ENCODE assay signal across 25 cellular contexts in the genomic region with DNA sequence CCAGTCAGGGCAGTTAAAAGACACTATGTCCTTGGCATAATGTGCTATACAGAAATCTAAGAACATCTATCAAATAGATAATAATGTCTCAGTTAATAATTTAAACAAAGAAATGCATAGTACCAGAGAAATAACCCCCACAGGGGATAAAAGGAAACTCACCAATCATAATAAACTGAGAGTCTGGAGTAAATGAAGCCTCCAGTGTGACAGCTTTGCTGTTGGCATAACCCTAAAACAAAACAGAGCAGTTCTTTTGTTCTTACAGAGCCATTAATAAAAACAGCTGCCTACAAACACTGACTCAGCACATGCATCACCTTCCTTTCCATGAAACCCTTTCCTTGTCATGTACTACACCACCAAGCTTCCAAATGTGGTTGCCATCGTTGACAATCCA. TPM values are rescaled to one million over a fixed set of nuclear protein-coding genes. Genes with fewer than 3 reads are reported as not detected.
DNase-seq lines count a peak whose midpoint lies in the region; ATAC-seq, FAIRE-seq and TF ChIP-seq lines count a peak whose summit lies in the region.
"Had no signal": no experiment of that assay in that cellular context is flagged by ENCODE, and none has a peak within 500 bp of the region (broad histone marks: within the 10 kb centered on the region; RNA-seq: fewer than 3 reads in every experiment).

No MANE protein-coding gene starts in this region.

- H3K4me1 Mint-ChIP-seq in CD4-positive, alpha-beta memory T cell = peaks cover 57 to 98% (median 83%) of the 10 kb centered on the region in 4 donors
- no peaks in the 10 kb centered on the region for H3K4me1 Mint-ChIP-seq in WTC11
- H3K4me1 Mint-ChIP-seq: H9 had no signal

- TF ChIP-seq EP300 in K562 (IDR thresholded peaks at IDR 0.05; ENCODE audit: low read length) = no peak

- in situ Hi-C loops in K562 (cut with MboI) = no loop called here

- no peak overlapping the region for H2AFZ ChIP-seq in K562 (ENCODE audit: low read depth, low read length)

- H3K9me1 ChIP-seq in K562 (ENCODE audit: control insufficient read depth, insufficient read depth, low read length) = no peaks in the 10 kb centered on the region

- FAIRE-seq in K562 (lab: Jason Lieb, UNC) = no peak
- FAIRE-seq: kidney had no signal

- peaks cover 80% of the 10 kb centered on the region for H3K36me3 ChIP-seq in CD4-positive, alpha-beta memory T cell (ENCODE audit: insufficient read depth, low read length)
- H3K36me3 ChIP-seq in K562 (ENCODE audit: control insufficient read depth, insufficient read depth, low read length) = peaks cover 99% of the 10 kb centered on the region
- H3K36me3 ChIP-seq in right atrium auricular region = peaks cover 98% of the 10 kb centered on the region

- peaks cover 0 to 2% (median 0%) of the 10 kb centered on the region in 8 donors for H3K9me3 Mint-ChIP-seq in CD4-positive, alpha-beta memory T cell
- no peaks in the 10 kb centered on the region for H3K9me3 Mint-ChIP-seq in WTC11
- H3K9me3 Mint-ChIP-seq: activated CD4-positive, alpha-beta T cell treated with anti-CD3 and anti-CD28 coated beads, Interleukin-2, amount 10 ng/mL, durations not matched to agents 7 days and 5 days; H9; T-helper 2 cell treated with Interferon-gamma antibody and Interleukin-4, amounts not matched to agents 5 μg/mL and 100 μg/mL, for 36 hours had no signal

- H3K4me1 ChIP-seq in CD4-positive, alpha-beta memory T cell (ENCODE audit: insufficient read depth, low read length) = peaks cover 97% of the 10 kb centered on the region
- H3K4me1 ChIP-seq in K562 (replicated peaks in 1 of 2; ENCODE audit: control insufficient read depth in 2 of 2, insufficient read depth in 2 of 2, low read length in 2 of 2) (peaks cover 0 to 19% of the 10 kb centered on the region in 2 experiments; a peak in 3 of 5 replicates), right atrium auricular region (no peaks in the 10 kb centered on the region)
- H3K4me1 ChIP-seq: thyroid gland had no signal

- H3K4me3 Mint-ChIP-seq in CD4-positive, alpha-beta memory T cell = no peak overlapping the region
- no peak overlapping the region for H3K4me3 Mint-ChIP-seq in WTC11
- H3K4me3 Mint-ChIP-seq: activated CD4-positive, alpha-beta T cell treated with anti-CD3 and anti-CD28 coated beads, Interleukin-2, amount 10 ng/mL, durations not matched to agents 7 days and 5 days; H9; T-helper 2 cell treated with Interferon-gamma antibody and Interleukin-4, amounts not matched to agents 5 μg/mL and 100 μg/mL, for 36 hours had no signal

- TF ChIP-seq POLR2A in K562 (conservative IDR thresholded peaks at IDR 0.05) = no peak

- no peak for TF ChIP-seq CTCF in K562 (IDR thresholded peaks at IDR 0.05 in 2 of 3, conservative IDR thresholded peaks at IDR 0.05 in 1 of 3; ENCODE audit: insufficient read depth in 2 of 3, low read depth in 1 of 3, low read length in 3 of 3)
- no peak for TF ChIP-seq CTCF in right atrium auricular region (IDR thresholded peaks at IDR 0.05)
- no peak for TF ChIP-seq CTCF in WTC11 (IDR thresholded peaks at IDR 0.05)

- DNase-seq in CD4-positive, alpha-beta memory T cell = no peak
- DNase-seq in LHCN-M2 (ENCODE audit: low read depth) (peak; percentile 72), K562 (ENCODE audit: extremely low read depth in 1 of 4, low spot score in 3 of 4) (no peak), lung microvascular endothelial cell (ENCODE audit: low read depth in 2 of 2) (peak; percentile 77 to 83), right atrium auricular region (ENCODE audit: low spot score) (no peak), WTC11 (ENCODE audit: low spot score) (no peak)
- DNase-seq: activated CD4-positive, alpha-beta T cell treated with anti-CD3 and anti-CD28 coated beads, Interleukin-2, amount 10 ng/mL, durations not matched to agents 7 days and 5 days; AML-193; DMS53; H9; kidney; midbrain; NCI-H187; occipital lobe; SIG-M5; stimulated activated CD4-positive, alpha-beta T cell treated with anti-CD3 and anti-CD28 coated beads, Interleukin-4, amount 100 ng/mL, for 4 hours; thyroid gland had no signal

- peak overlapping the region; percentile 49 to 97 (median 83) for H3K27ac Mint-ChIP-seq in CD4-positive, alpha-beta memory T cell
- H3K27ac Mint-ChIP-seq in WTC11 = no peak overlapping the region
- H3K27ac Mint-ChIP-seq: activated CD4-positive, alpha-beta T cell treated with anti-CD3 and anti-CD28 coated beads, Interleukin-2, amount 10 ng/mL, durations not matched to agents 7 days and 5 days; H9; T-helper 2 cell treated with Interferon-gamma antibody and Interleukin-4, amounts not matched to agents 5 μg/mL and 100 μg/mL, for 36 hours had no signal

- peaks cover 85 to 96% of the 10 kb centered on the region in 2 donors for H3K36me3 Mint-ChIP-seq in CD4-positive, alpha-beta memory T cell
- peaks cover 88% of the 10 kb centered on the region for H3K36me3 Mint-ChIP-seq in WTC11

- no peaks in the 10 kb centered on the region for H4K20me1 ChIP-seq in K562 (replicated peaks; ENCODE audit: control insufficient read depth, insufficient read depth, low read length)

- WGBS in K562 (ENCODE audit: insufficient coverage, low coverage, missing lambda C conversion rate) = 82% methylated on average over 1 of the region's 1 CpG

- H3K4me3 ChIP-seq in CD4-positive, alpha-beta memory T cell (ENCODE audit: low read length in 2 of 2) = no peak overlapping the region
- H3K4me3 ChIP-seq in K562 = no peak overlapping the region
- H3K4me3 ChIP-seq in right atrium auricular region = no peak overlapping the region
- H3K4me3 ChIP-seq: coronary artery, thyroid gland had no signal

- ATAC-seq in K562 (no peak), HG03565 (IDR thresholded peaks at IDR 0.05; ENCODE audit: unreplicated experiment) (no peak), WTC11 (no peak), GM21360 (IDR thresholded peaks at IDR 0.05; ENCODE audit: unreplicated experiment) (no peak)

- no peaks in the 10 kb centered on the region for H3K27me3 ChIP-seq in CD4-positive, alpha-beta memory T cell (ENCODE audit: insufficient read depth, low read length)
- H3K27me3 ChIP-seq in K562 (ENCODE audit: control insufficient read depth in 2 of 2, insufficient read depth in 2 of 2, low read length in 2 of 2) (no peaks in the 10 kb centered on the region), right atrium auricular region (no peaks in the 10 kb centered on the region)
- H3K27me3 ChIP-seq: thyroid gland had no signal

- TF ChIP-seq RAD21 in K562 (CRISPR knock-in tag; conservative IDR thresholded peaks at IDR 0.05 in 1 of 2, IDR thresholded peaks at IDR 0.05 in 1 of 2) = no peak

- no peak overlapping the region for H3K9ac ChIP-seq in K562 (ENCODE audit: insufficient read depth in 1 of 2, low read depth in 2 of 2, low read length in 2 of 2)

- peaks cover 25% of the 10 kb centered on the region; the same call in 2 of the 3 replicates for H3K79me2 ChIP-seq in K562 (ENCODE audit: control insufficient read depth, insufficient read depth, low read length)

- CTCF ChIA-PET in CD4-positive, alpha-beta memory T cell (lab: Charles Lee; ENCODE audit: partially characterized antibody) = interaction anchor here (0.9 to 3.6 kb wide), 8 partner anchors 12 to 80 kb away, joined by 3 to 13 read pairs (median 4); a partner anchor contains a TSS
- CTCF ChIA-PET in K562 (lab: Yijun Ruan, JAX; ENCODE audit: low intra/inter-chr PET ratio) (no interaction called here), WTC11 (lab: Charles Lee) (interaction anchor here (0.7 to 1.3 kb wide), 3 partner anchors 19 to 39 kb away, joined by 3 to 4 read pairs (median 3); a partner anchor contains a TSS)

- H3K27ac ChIP-seq in CD4-positive, alpha-beta memory T cell (ENCODE audit: low read depth, low read length) = peak overlapping the region; percentile 45
- no peak overlapping the region for H3K27ac ChIP-seq in K562 (ENCODE audit: extremely low read depth, low read depth, low read length)
- no peak overlapping the region for H3K27ac ChIP-seq in right atrium auricular region
- H3K27ac ChIP-seq: coronary artery, thyroid gland had no signal

- no peaks in the 10 kb centered on the region for H3K9me3 ChIP-seq in CD4-positive, alpha-beta memory T cell (ENCODE audit: control insufficient read depth in 1 of 2, low read length in 2 of 2)
- H3K9me3 ChIP-seq in K562 (replicated peaks; ENCODE audit: control insufficient read depth, insufficient read depth, low read depth, low read length) = no peaks in the 10 kb centered on the region
- no peaks in the 10 kb centered on the region for H3K9me3 ChIP-seq in right atrium auricular region
- H3K9me3 ChIP-seq: thyroid gland had no signal

- intact Hi-C loops in CD4-positive, alpha-beta memory T cell (cut with micrococcal nuclease) = no loop called here
- intact Hi-C loops in K562 (cut with micrococcal nuclease) = no loop called here

- H3K27me3 Mint-ChIP-seq in CD4-positive, alpha-beta memory T cell = no peaks in the 10 kb centered on the region
- H3K27me3 Mint-ChIP-seq in WTC11 (ENCODE audit: low read depth) = no peaks in the 10 kb centered on the region
- H3K27me3 Mint-ChIP-seq: activated CD4-positive, alpha-beta T cell treated with anti-CD3 and anti-CD28 coated beads, Interleukin-2, amount 10 ng/mL, durations not matched to agents 7 days and 5 days had no signal

- H3K4me2 ChIP-seq in K562 (ENCODE audit: insufficient read depth, low read length) = no peak overlapping the region

- POLR2A ChIA-PET in CD4-positive, alpha-beta memory T cell (lab: Charles Lee; ENCODE audit: partially characterized antibody) = interaction anchor here (2.9 to 38.1 kb wide), 4 partner anchors 10 to 22 kb away, joined by 15 to 1950 read pairs (median 23); a partner anchor contains a TSS
- POLR2A ChIA-PET in K562 (lab: Yijun Ruan, JAX) = interaction anchor here (0.7 to 1.1 kb wide), 3 partner anchors 10 to 19 kb away, joined by 3 to 4 read pairs (median 3); no protein-coding TSS in a partner anchor
- POLR2A ChIA-PET in WTC11 (lab: Charles Lee) = no interaction called here

- BruUV-seq in K562 (replicated peaks; lab: Mats Ljungman, UMichigan) = no TSS peak

RNA-seq across cellular contexts. Expression of a gene that starts 13.5 kb away (rescaled TPM):
- total RNA-seq in CD4-positive, alpha-beta memory T cell = 10 to 100 TPM; 70.2 to 81.1 TPM
- polyA plus RNA-seq in CD4-positive, alpha-beta memory T cell = 10 to 100 TPM; 52.0 to 85.3 TPM
- total RNA-seq in LHCN-M2 (2014; rRNA removed) (16.0 and 22.3 TPM in 2 replicates), K562 (2014; rRNA removed) (4.4 and 4.5 TPM in 2 replicates), K562 (2014; rRNA removed; fragmentation: Illumina TruSeq; extraction: Trizol) (3.3 TPM in 2 replicates), K562 (2015; rRNA removed; fragmentation: Illumina TruSeq; extraction: Trizol) (2.0 and 2.8 TPM in 2 replicates), K562 (2021) (5.0 and 7.0 TPM in 2 replicates), lung microvascular endothelial cell (10.9 and 14.3 TPM in 2 replicates), right atrium auricular region (1 to 10 TPM; 5.7 to 8.1 TPM), WTC11 (2021) (5.1 to 7.0 TPM (median 6.0 TPM) in 3 replicates)
- polyA plus RNA-seq in LHCN-M2 (2012) = 26.5 TPM
- total RNA-seq in K562 (2011; cell fraction: chromatin; rRNA removed; ENCODE audit: low replicate concordance) = 11.6 and 26.7 TPM in 2 replicates
- total RNA-seq in K562 (2011; cell fraction: nucleolus; rRNA removed) = 12.4 and 21.7 TPM in 2 replicates
- 15.0 and 16.4 TPM in 2 replicates for total RNA-seq in K562 (2011; cell fraction: nucleoplasm; rRNA removed)
- polyA plus RNA-seq in K562 (2011; rRNA removed) (9.2 and 9.9 TPM in 2 replicates), K562 (2014; fragmentation: Illumina TruSeq; extraction: Trizol) (6.5 and 6.6 TPM in 2 replicates), K562 (2014; fragmentation: Nextera tagmentation; extraction: Ambion mirVana) (1 to 10 TPM; 1.4 to 1.5 TPM), K562 (2014; rRNA removed) (4.6 and 6.9 TPM in 2 replicates)
- 9.0 and 11.2 TPM in 2 replicates for polyA plus RNA-seq in K562 (2011; cell fraction: cytosol; rRNA removed)
- polyA plus RNA-seq in K562 (2011; cell fraction: nucleus; rRNA removed) = 37.5 and 44.1 TPM in 2 replicates
- polyA plus RNA-seq in K562 (2012) = 5.9 and 21.1 TPM in 2 replicates
- polyA minus RNA-seq in K562 (2011; rRNA and poly(A)+ RNA removed) = 4.8 and 5.7 TPM in 2 replicates
- polyA minus RNA-seq in K562 (2011; cell fraction: cytosol; rRNA and poly(A)+ RNA removed) = 2.2 and 2.7 TPM in 2 replicates
- polyA minus RNA-seq in K562 (2011; cell fraction: nucleus; rRNA and poly(A)+ RNA removed) = 6.2 and 7.9 TPM in 2 replicates

RNA-seq across cellular contexts. Expression of a gene that starts 19.4 kb away (rescaled TPM):
- total RNA-seq in CD4-positive, alpha-beta memory T cell = 100 to 1,000 TPM; 149 to 150 TPM
- polyA plus RNA-seq in CD4-positive, alpha-beta memory T cell = 100 to 1,000 TPM in 1 of 2 donors, 10 to 100 TPM in 1; 62.3 to 143 TPM
- total RNA-seq in LHCN-M2 (2014; rRNA removed) (44.5 and 58.0 TPM in 2 replicates), K562 (2014; rRNA removed) (22.0 and 29.6 TPM in 2 replicates), K562 (2014; rRNA removed; fragmentation: Illumina TruSeq; extraction: Trizol) (37.1 and 41.0 TPM in 2 replicates), K562 (2015; rRNA removed; fragmentation: Illumina TruSeq; extraction: Trizol) (36.1 and 39.0 TPM in 2 replicates), K562 (2021) (44.4 and 45.9 TPM in 2 replicates), lung microvascular endothelial cell (70.0 and 78.8 TPM in 2 replicates), right atrium auricular region (10 to 100 TPM; 43.2 to 43.8 TPM), WTC11 (2021) (64.6 to 69.7 TPM (median 64.9 TPM) in 3 replicates)
- polyA plus RNA-seq in LHCN-M2 (2012) = 41.3 TPM
- 32.1 and 34.4 TPM in 2 replicates for total RNA-seq in K562 (2011; cell fraction: chromatin; rRNA removed; ENCODE audit: low replicate concordance)
- total RNA-seq in K562 (2011; cell fraction: nucleolus; rRNA removed) = 18.3 and 21.8 TPM in 2 replicates
- 32.9 and 48.2 TPM in 2 replicates for total RNA-seq in K562 (2011; cell fraction: nucleoplasm; rRNA removed)
- polyA plus RNA-seq in K562 (2011; rRNA removed) (38.0 and 62.9 TPM in 2 replicates), K562 (2014; fragmentation: Illumina TruSeq; extraction: Trizol) (45.3 and 46.2 TPM in 2 replicates), K562 (2014; fragmentation: Nextera tagmentation; extraction: Ambion mirVana) (1 to 10 TPM; 6.4 to 8.0 TPM), K562 (2014; rRNA removed) (30.6 and 37.7 TPM in 2 replicates)
- 25.3 and 36.3 TPM in 2 replicates for polyA plus RNA-seq in K562 (2011; cell fraction: cytosol; rRNA removed)
- polyA plus RNA-seq in K562 (2011; cell fraction: nucleus; rRNA removed) = 9.0 and 10.3 TPM in 2 replicates
- polyA plus RNA-seq in K562 (2012) = 26.5 and 47.8 TPM in 2 replicates
- polyA minus RNA-seq in K562 (2011; rRNA and poly(A)+ RNA removed) = 59.8 and 79.3 TPM in 2 replicates
- polyA minus RNA-seq in K562 (2011; cell fraction: cytosol; rRNA and poly(A)+ RNA removed) = 28.9 and 31.4 TPM in 2 replicates
- 9.8 and 14.4 TPM in 2 replicates for polyA minus RNA-seq in K562 (2011; cell fraction: nucleus; rRNA and poly(A)+ RNA removed)

RNA-seq across cellular contexts. Expression of a gene that starts 20.1 kb away (rescaled TPM):
- total RNA-seq in CD4-positive, alpha-beta memory T cell = 10 to 100 TPM; 69.3 to 76.1 TPM
- 100 to 1,000 TPM; 122 to 124 TPM for polyA plus RNA-seq in CD4-positive, alpha-beta memory T cell
- total RNA-seq in LHCN-M2 (2014; rRNA removed) (136 and 145 TPM in 2 replicates), K562 (2014; rRNA removed) (49.1 and 56.9 TPM in 2 replicates), K562 (2014; rRNA removed; fragmentation: Illumina TruSeq; extraction: Trizol) (9.6 and 11.4 TPM in 2 replicates), K562 (2015; rRNA removed; fragmentation: Illumina TruSeq; extraction: Trizol) (26.8 and 27.0 TPM in 2 replicates), K562 (2021) (49.1 and 53.6 TPM in 2 replicates), lung microvascular endothelial cell (74.6 and 102 TPM in 2 replicates), right atrium auricular region (10 to 100 TPM; 54.4 to 58.6 TPM), WTC11 (2021) (60.8 to 71.1 TPM (median 66.3 TPM) in 3 replicates)
- polyA plus RNA-seq in LHCN-M2 (2012) = 106 TPM
- total RNA-seq in K562 (2011; cell fraction: chromatin; rRNA removed; ENCODE audit: low replicate concordance) = 4.4 and 12.4 TPM in 2 replicates
- total RNA-seq in K562 (2011; cell fraction: nucleolus; rRNA removed) = 15.1 and 18.7 TPM in 2 replicates
- total RNA-seq in K562 (2011; cell fraction: nucleoplasm; rRNA removed) = 6.9 and 10.0 TPM in 2 replicates
- polyA plus RNA-seq in K562 (2011; rRNA removed) (35.7 and 47.1 TPM in 2 replicates), K562 (2014; fragmentation: Illumina TruSeq; extraction: Trizol) (29.7 and 43.9 TPM in 2 replicates), K562 (2014; fragmentation: Nextera tagmentation; extraction: Ambion mirVana) (1 to 10 TPM in 1 of 2 experiments, under 1 TPM in 1; 0.11 to 1.7 TPM), K562 (2014; rRNA removed) (59.4 and 61.9 TPM in 2 replicates)
- 68.9 and 112 TPM in 2 replicates for polyA plus RNA-seq in K562 (2011; cell fraction: cytosol; rRNA removed)
- 30.0 and 32.4 TPM in 2 replicates for polyA plus RNA-seq in K562 (2011; cell fraction: nucleus; rRNA removed)
- polyA plus RNA-seq in K562 (2012) = 38.0 and 90.9 TPM in 2 replicates
- 21.1 and 22.8 TPM in 2 replicates for polyA minus RNA-seq in K562 (2011; rRNA and poly(A)+ RNA removed)
- polyA minus RNA-seq in K562 (2011; cell fraction: cytosol; rRNA and poly(A)+ RNA removed) = 37.2 and 37.3 TPM in 2 replicates
- 6.6 and 9.1 TPM in 2 replicates for polyA minus RNA-seq in K562 (2011; cell fraction: nucleus; rRNA and poly(A)+ RNA removed)

RNA-seq across cellular contexts. Expression of a gene that starts 28.6 kb away (rescaled TPM):
- 10 to 100 TPM; 29.4 to 35.1 TPM for total RNA-seq in CD4-positive, alpha-beta memory T cell
- 1 to 10 TPM; 4.9 to 9.7 TPM for polyA plus RNA-seq in CD4-positive, alpha-beta memory T cell
- 13.0 and 20.4 TPM in 2 replicates for total RNA-seq in LHCN-M2 (2014; rRNA removed)
- 8.9 TPM for polyA plus RNA-seq in LHCN-M2 (2012)
- 13.8 and 48.9 TPM in 2 replicates for total RNA-seq in K562 (2011; cell fraction: chromatin; rRNA removed; ENCODE audit: low replicate concordance)
- 30.0 and 32.7 TPM in 2 replicates for total RNA-seq in K562 (2011; cell fraction: nucleolus; rRNA removed)
- total RNA-seq in K562 (2011; cell fraction: nucleoplasm; rRNA removed) = 23.2 and 27.7 TPM in 2 replicates
- 5.8 and 6.4 TPM in 2 replicates for total RNA-seq in K562 (2014; rRNA removed)
- 1.3 and 1.9 TPM in 2 replicates for total RNA-seq in K562 (2014; rRNA removed; fragmentation: Illumina TruSeq; extraction: Trizol)
- total RNA-seq in K562 (2015; rRNA removed; fragmentation: Illumina TruSeq; extraction: Trizol) = 3.4 and 4.1 TPM in 2 replicates
- 7.3 and 8.3 TPM in 2 replicates for total RNA-seq in K562 (2021)
- 6.0 and 7.1 TPM in 2 replicates for polyA plus RNA-seq in K562 (2011; rRNA removed)
- 6.9 and 12.4 TPM in 2 replicates for polyA plus RNA-seq in K562 (2011; cell fraction: cytosol; rRNA removed)
- polyA plus RNA-seq in K562 (2011; cell fraction: nucleus; rRNA removed) = 35.6 and 67.1 TPM in 2 replicates
- 5.1 and 6.4 TPM in 2 replicates for polyA plus RNA-seq in K562 (2012)
- polyA plus RNA-seq in K562 (2014; fragmentation: Illumina TruSeq; extraction: Trizol) = 3.0 and 4.5 TPM in 2 replicates
- polyA plus RNA-seq in K562 (2014; fragmentation: Nextera tagmentation; extraction: Ambion mirVana) = under 1 TPM; 0.18 to 0.55 TPM
- polyA plus RNA-seq in K562 (2014; rRNA removed) = 9.1 and 9.9 TPM in 2 replicates
- polyA minus RNA-seq in K562 (2011; rRNA and poly(A)+ RNA removed) = 2.5 and 3.2 TPM in 2 replicates
- polyA minus RNA-seq in K562 (2011; cell fraction: cytosol; rRNA and poly(A)+ RNA removed) = 2.7 and 3.9 TPM in 2 replicates
- 10.9 and 12.1 TPM in 2 replicates for polyA minus RNA-seq in K562 (2011; cell fraction: nucleus; rRNA and poly(A)+ RNA removed)
- 18.1 and 21.1 TPM in 2 replicates for total RNA-seq in lung microvascular endothelial cell
- total RNA-seq in right atrium auricular region = 1 to 10 TPM; 2.0 to 5.4 TPM
- total RNA-seq in WTC11 (2021) = 5.8 to 8.7 TPM (median 6.2 TPM) in 3 replicates

RNA-seq across cellular contexts. Expression of a gene that starts 33.6 kb away (rescaled TPM):
- total RNA-seq in CD4-positive, alpha-beta memory T cell = 1 to 10 TPM; 2.3 to 3.0 TPM
- not detected for polyA plus RNA-seq in CD4-positive, alpha-beta memory T cell
- total RNA-seq in LHCN-M2 (2014; rRNA removed) = under 0.01 TPM in 1 of 2 replicates, not detected in the other
- not detected for polyA plus RNA-seq in LHCN-M2 (2012)
- total RNA-seq in K562 (2011; cell fraction: chromatin; rRNA removed; ENCODE audit: low replicate concordance) = not detected in 2 replicates
- total RNA-seq in K562 (2011; cell fraction: nucleolus; rRNA removed) = 0.13 TPM in 1 of 2 replicates, not detected in the other
- 0.15 TPM in 1 of 2 replicates, not detected in the other for total RNA-seq in K562 (2011; cell fraction: nucleoplasm; rRNA removed)
- not detected in 2 replicates for total RNA-seq in K562 (2014; rRNA removed)
- not detected in 2 replicates for total RNA-seq in K562 (2014; rRNA removed; fragmentation: Illumina TruSeq; extraction: Trizol)
- total RNA-seq in K562 (2015; rRNA removed; fragmentation: Illumina TruSeq; extraction: Trizol) = not detected in 2 replicates
- not detected in 2 replicates for total RNA-seq in K562 (2021)
- not detected in 2 replicates for polyA plus RNA-seq in K562 (2011; rRNA removed)
- polyA plus RNA-seq in K562 (2011; cell fraction: cytosol; rRNA removed) = not detected in 2 replicates
- 0.10 TPM in 1 of 2 replicates, not detected in the other for polyA plus RNA-seq in K562 (2011; cell fraction: nucleus; rRNA removed)
- polyA plus RNA-seq in K562 (2012) = 0.01 and 0.21 TPM in 2 replicates
- not detected in 2 replicates for polyA plus RNA-seq in K562 (2014; fragmentation: Illumina TruSeq; extraction: Trizol)
- not detected for polyA plus RNA-seq in K562 (2014; fragmentation: Nextera tagmentation; extraction: Ambion mirVana)
- polyA plus RNA-seq in K562 (2014; rRNA removed) = not detected in 2 replicates
- not detected in 2 replicates for polyA minus RNA-seq in K562 (2011; rRNA and poly(A)+ RNA removed)
- not detected in 2 replicates for polyA minus RNA-seq in K562 (2011; cell fraction: cytosol; rRNA and poly(A)+ RNA removed)
- polyA minus RNA-seq in K562 (2011; cell fraction: nucleus; rRNA and poly(A)+ RNA removed) = not detected in 2 replicates
- total RNA-seq in lung microvascular endothelial cell = not detected in 2 replicates
- total RNA-seq in right atrium auricular region = not detected
- total RNA-seq in WTC11 (2021) = not detected in 3 replicates
- total RNA-seq: H9, HT-29, MCF 10A, NCI-H460, skeletal muscle tissue had no signal

Comparison
In these comparisons a context has a peak if more than half of its experiments do, and no peak if none do; other contexts are left out.
1. DNase-seq: peak in LHCN-M2 (single experiment) and lung microvascular endothelial cell (2 of 2); none in CD4-positive, alpha-beta memory T cell (0 of 5), K562 (0 of 4), right atrium auricular region (single experiment) and WTC11 (single experiment).